In genomic region chr3:64717411-64717810, GRCh38 we compare ENCODE assay signal across 27 cellular contexts. TPM values are rescaled to one million over a fixed set of nuclear protein-coding genes. Genes with fewer than 3 reads are reported as not detected.
"Had no signal": no experiment of that assay in that cellular context is flagged by ENCODE, and none has a peak within 500 bp of the region (broad histone marks: within the 10 kb centered on the region; RNA-seq: fewer than 3 reads in every experiment).

No MANE protein-coding gene starts in this region.

- H3K9me3 ChIP-seq: body of pancreas, esophagus squamous epithelium, gastroesophageal sphincter had no signal

- H3K27me3 Mint-ChIP-seq: activated CD4-positive, alpha-beta memory T cell treated with anti-CD3 and anti-CD28 coated beads for 36 hours; activated CD4-positive, alpha-beta T cell treated with anti-CD3 and anti-CD28 coated beads for 36 hours; activated CD4-positive, alpha-beta T cell treated with anti-CD3 and anti-CD28 coated beads, Interleukin-2, amount 10 ng/mL, durations not matched to agents 24 days and 14 days; activated CD8-positive, alpha-beta memory T cell treated with anti-CD3 and anti-CD28 coated beads, Interleukin-2, amount 10 ng/mL, durations not matched to agents 7 days and 5 days; activated naive CD4-positive, alpha-beta T cell treated with anti-CD3 and anti-CD28 coated beads, Interleukin-2, amount 50 U/mL, for 24 hours; activated naive CD8-positive, alpha-beta T cell treated with anti-CD3 and anti-CD28 coated beads, Interleukin-2, amount 10 ng/mL, durations not matched to agents 7 days and 5 days had no signal

- H3K9me3 Mint-ChIP-seq: activated naive CD4-positive, alpha-beta T cell treated with anti-CD3 and anti-CD28 coated beads for 36 hours; activated naive CD4-positive, alpha-beta T cell treated with anti-CD3 and anti-CD28 coated beads, Interleukin-2, amount 50 U/mL, for 24 hours; activated naive CD8-positive, alpha-beta T cell treated with anti-CD3 and anti-CD28 coated beads, Interleukin-2, amount 10 ng/mL, durations not matched to agents 7 days and 5 days; activated T-helper 1 cell treated with anti-CD3 and anti-CD28 coated beads, Interleukin-12 subunit alpha, Interleukin-12 subunit beta, Interleukin-2, Interleukin-4 antibody, amounts not matched to agents 30 ng/mL and 10 ng/mL and 1 ng/mL, durations not matched to agents 14 hours and 24 hours and 36 hours; activated T-helper 2 cell treated with anti-CD3 and anti-CD28 coated beads, Interferon-gamma antibody, Interleukin-2, Interleukin-4, amounts not matched to agents 10 μg/mL and 5 μg/mL and 100 μg/mL, durations not matched to agents 14 hours and 24 hours and 36 hours had no signal

- FAIRE-seq: colon had no signal

- H3K27ac Mint-ChIP-seq: activated CD4-positive, alpha-beta memory T cell treated with anti-CD3 and anti-CD28 coated beads for 36 hours; activated CD4-positive, alpha-beta T cell treated with anti-CD3 and anti-CD28 coated beads for 36 hours; activated CD4-positive, alpha-beta T cell treated with anti-CD3 and anti-CD28 coated beads, Interleukin-2, amount 10 ng/mL, durations not matched to agents 24 days and 14 days; activated CD8-positive, alpha-beta memory T cell treated with anti-CD3 and anti-CD28 coated beads, Interleukin-2, amount 10 ng/mL, durations not matched to agents 7 days and 5 days; activated CD8-positive, alpha-beta T cell treated with anti-CD3 and anti-CD28 coated beads, Interleukin-2, amount 10 ng/mL, durations not matched to agents 7 days and 5 days; activated naive CD4-positive, alpha-beta T cell treated with anti-CD3 and anti-CD28 coated beads for 36 hours; activated naive CD4-positive, alpha-beta T cell treated with anti-CD3 and anti-CD28 coated beads, Interleukin-2, amount 50 U/mL, for 24 hours; activated naive CD8-positive, alpha-beta T cell treated with anti-CD3 and anti-CD28 coated beads, Interleukin-2, amount 10 ng/mL, durations not matched to agents 7 days and 5 days; activated T-helper 1 cell treated with anti-CD3 and anti-CD28 coated beads, Interleukin-12 subunit alpha, Interleukin-12 subunit beta, Interleukin-2, Interleukin-4 antibody, amounts not matched to agents 30 ng/mL and 10 ng/mL and 1 ng/mL, durations not matched to agents 14 hours and 24 hours and 36 hours; activated T-helper 2 cell treated with anti-CD3 and anti-CD28 coated beads, Interferon-gamma antibody, Interleukin-2, Interleukin-4, amounts not matched to agents 10 μg/mL and 5 μg/mL and 100 μg/mL, durations not matched to agents 14 hours and 24 hours and 36 hours had no signal

- H3K4me1 ChIP-seq: body of pancreas, esophagus squamous epithelium had no signal

- DNase-seq: activated CD4-positive, alpha-beta memory T cell treated with anti-CD3 and anti-CD28 coated beads for 36 hours; activated CD4-positive, alpha-beta T cell treated with anti-CD3 and anti-CD28 coated beads for 36 hours; activated CD4-positive, alpha-beta T cell treated with anti-CD3 and anti-CD28 coated beads, Interleukin-2, amount 10 ng/mL, durations not matched to agents 24 days and 14 days; activated CD4-positive, CD25-positive, alpha-beta regulatory T cell; activated CD4-positive, CD25-positive, alpha-beta regulatory T cell treated with anti-CD3 and anti-CD28 coated beads, Interleukin-2, amount 50 U/mL, for 72 hours; activated CD8-positive, alpha-beta memory T cell treated with anti-CD3 and anti-CD28 coated beads, Interleukin-2, amount 10 ng/mL, durations not matched to agents 7 days and 5 days; activated CD8-positive, alpha-beta memory T cell treated with anti-CD3 and anti-CD28 coated beads, Interleukin-2, amount 50 U/mL, for 4 hours; activated CD8-positive, alpha-beta T cell treated with anti-CD3 and anti-CD28 coated beads, Interleukin-2, amount 10 ng/mL, durations not matched to agents 7 days and 5 days; activated effector memory CD4-positive, alpha-beta T cell treated with anti-CD3 and anti-CD28 coated beads, Interleukin-2, amount 50 U/mL, for 16 hours; activated naive CD4-positive, alpha-beta T cell treated with anti-CD3 and anti-CD28 coated beads for 36 hours; activated naive CD8-positive, alpha-beta T cell treated with anti-CD3 and anti-CD28 coated beads, Interleukin-2, amount 10 ng/mL, durations not matched to agents 7 days and 5 days; activated T-cell treated with anti-CD3 and anti-CD28 coated beads, Interleukin-2, amount 50 U/mL, for 1 hour; activated T-cell treated with anti-CD3 and anti-CD28 coated beads, Interleukin-2, amount 50 U/mL, for 48 hours; caudate nucleus; effector CD8-positive, alpha-beta T cell; esophagus squamous epithelium; foreskin melanocyte; T-helper 2 cell had no signal

- H3K27ac ChIP-seq: body of pancreas, epithelial cell of prostate, esophagus squamous epithelium, gastroesophageal sphincter had no signal

- H3K4me3 Mint-ChIP-seq: activated CD4-positive, alpha-beta memory T cell treated with anti-CD3 and anti-CD28 coated beads for 36 hours; activated CD4-positive, alpha-beta T cell treated with anti-CD3 and anti-CD28 coated beads for 36 hours; activated CD4-positive, alpha-beta T cell treated with anti-CD3 and anti-CD28 coated beads, Interleukin-2, amount 10 ng/mL, durations not matched to agents 24 days and 14 days; activated CD8-positive, alpha-beta memory T cell treated with anti-CD3 and anti-CD28 coated beads, Interleukin-2, amount 10 ng/mL, durations not matched to agents 7 days and 5 days; activated CD8-positive, alpha-beta T cell treated with anti-CD3 and anti-CD28 coated beads, Interleukin-2, amount 10 ng/mL, durations not matched to agents 7 days and 5 days; activated naive CD4-positive, alpha-beta T cell treated with anti-CD3 and anti-CD28 coated beads for 36 hours; activated naive CD4-positive, alpha-beta T cell treated with anti-CD3 and anti-CD28 coated beads, Interleukin-2, amount 50 U/mL, for 24 hours; activated naive CD8-positive, alpha-beta T cell treated with anti-CD3 and anti-CD28 coated beads, Interleukin-2, amount 10 ng/mL, durations not matched to agents 7 days and 5 days; activated T-helper 1 cell treated with anti-CD3 and anti-CD28 coated beads, Interleukin-12 subunit alpha, Interleukin-12 subunit beta, Interleukin-2, Interleukin-4 antibody, amounts not matched to agents 30 ng/mL and 10 ng/mL and 1 ng/mL, durations not matched to agents 14 hours and 24 hours and 36 hours had no signal

- H3K4me1 Mint-ChIP-seq: activated CD4-positive, alpha-beta T cell treated with anti-CD3 and anti-CD28 coated beads for 36 hours; activated CD4-positive, alpha-beta T cell treated with anti-CD3 and anti-CD28 coated beads, Interleukin-2, amount 10 ng/mL, durations not matched to agents 24 days and 14 days; activated CD8-positive, alpha-beta memory T cell treated with anti-CD3 and anti-CD28 coated beads, Interleukin-2, amount 10 ng/mL, durations not matched to agents 7 days and 5 days; activated naive CD4-positive, alpha-beta T cell treated with anti-CD3 and anti-CD28 coated beads, Interleukin-2, amount 50 U/mL, for 24 hours; activated naive CD8-positive, alpha-beta T cell treated with anti-CD3 and anti-CD28 coated beads, Interleukin-2, amount 10 ng/mL, durations not matched to agents 7 days and 5 days had no signal

- H3K4me3 ChIP-seq: body of pancreas, esophagus squamous epithelium, gastroesophageal sphincter had no signal

- ATAC-seq: activated CD4-positive, alpha-beta T cell treated with anti-CD3 and anti-CD28 coated beads for 36 hours; activated CD8-positive, alpha-beta memory T cell treated with anti-CD3 and anti-CD28 coated beads, Interleukin-2, amount 10 ng/mL, durations not matched to agents 7 days and 5 days; activated CD8-positive, alpha-beta T cell treated with anti-CD3 and anti-CD28 coated beads, Interleukin-2, amount 10 ng/mL, durations not matched to agents 7 days and 5 days; body of pancreas; gastroesophageal sphincter had no signal

- H3K27me3 ChIP-seq: body of pancreas, esophagus squamous epithelium, gastroesophageal sphincter had no signal

- H3K36me3 ChIP-seq: esophagus squamous epithelium, gastroesophageal sphincter had no signal

RNA-seq across cellular contexts. Expression of gene ADAMTS9, which starts 29.6 kb away (rescaled TPM):
- total RNA-seq: activated CD4-positive, alpha-beta memory T cell treated with anti-CD3 and anti-CD28 coated beads for 36 hours; activated CD4-positive, alpha-beta T cell treated with anti-CD3 and anti-CD28 coated beads for 36 hours; activated CD4-positive, alpha-beta T cell treated with anti-CD3 and anti-CD28 coated beads, Interleukin-2, amount 10 ng/mL, durations not matched to agents 24 days and 14 days; activated CD8-positive, alpha-beta memory T cell treated with anti-CD3 and anti-CD28 coated beads for 36 hours; activated CD8-positive, alpha-beta memory T cell treated with anti-CD3 and anti-CD28 coated beads, Interleukin-2, amount 10 ng/mL, durations not matched to agents 7 days and 5 days; activated CD8-positive, alpha-beta T cell treated with anti-CD3 and anti-CD28 coated beads, Interleukin-2, amount 10 ng/mL, durations not matched to agents 7 days and 5 days; activated naive CD4-positive, alpha-beta T cell treated with anti-CD3 and anti-CD28 coated beads for 36 hours; activated naive CD8-positive, alpha-beta T cell treated with anti-CD3 and anti-CD28 coated beads, Interleukin-2, amount 10 ng/mL, durations not matched to agents 7 days and 5 days; activated T-helper 1 cell treated with anti-CD3 and anti-CD28 coated beads, Interleukin-12 subunit alpha, Interleukin-12 subunit beta, Interleukin-2, Interleukin-4 antibody, amounts not matched to agents 30 ng/mL and 10 ng/mL and 1 ng/mL, durations not matched to agents 14 hours and 24 hours and 36 hours; activated T-helper 2 cell treated with anti-CD3 and anti-CD28 coated beads, Interferon-gamma antibody, Interleukin-2, Interleukin-4, amounts not matched to agents 10 μg/mL and 5 μg/mL and 100 μg/mL, durations not matched to agents 14 hours and 24 hours and 36 hours; T-helper 1 cell treated with Interleukin-12 subunit alpha and Interleukin-12 subunit beta and Interleukin-4 antibody, amounts not matched to agents 30 ng/mL and 1 ng/mL, for 36 hours had no signal
